Comparison of ENCODE assay signal across 17 cellular contexts in genomic region chr9:28082671-28083070, GRCh38.
A peak's percentile ranks its signal among the peaks of the same experiment; 100 is the strongest.
DNase-seq lines count a peak whose midpoint lies in the region; ATAC-seq and TF ChIP-seq lines count a peak whose summit lies in the region.
"Had no signal": no experiment of that assay in that cellular context is flagged by ENCODE, and none has a peak within 500 bp of the region (broad histone marks: within the 10 kb centered on the region; RNA-seq: fewer than 3 reads in every experiment).

No MANE protein-coding gene starts in this region.

- H3K36me3 Mint-ChIP-seq in MCF 10A (ENCODE audit: insufficient read depth, unreplicated experiment) (no peaks in the 10 kb centered on the region), neural progenitor cell (no peaks in the 10 kb centered on the region)
- H3K36me3 Mint-ChIP-seq: CD8-positive, alpha-beta T cell had no signal

- H3K4me3 Mint-ChIP-seq in MCF 10A (ENCODE audit: unreplicated experiment) (no peak overlapping the region), neural progenitor cell (no peak overlapping the region)
- H3K4me3 Mint-ChIP-seq: B cell; CD8-positive, alpha-beta T cell had no signal

- H3K4me1 Mint-ChIP-seq in MCF 10A (ENCODE audit: insufficient read depth, unreplicated experiment) (peaks cover 12% of the 10 kb centered on the region), neural progenitor cell (no peaks in the 10 kb centered on the region)
- H3K4me1 Mint-ChIP-seq: B cell had no signal

- H3K36me3 ChIP-seq in breast epithelium: no peaks in the 10 kb centered on the region
- H3K36me3 ChIP-seq in neural progenitor cell: no peaks in the 10 kb centered on the region
- H3K36me3 ChIP-seq: BLaER1 treated with 17β-estradiol and CSF1 and Interleukin-3, amounts not matched to agents 10 nM and 100 nM had no signal

- H3K9ac ChIP-seq in neural progenitor cell: no peak overlapping the region
- H3K9ac ChIP-seq: BLaER1 treated with 17β-estradiol and CSF1 and Interleukin-3, amounts not matched to agents 10 nM and 100 nM had no signal

- no peaks in the 10 kb centered on the region for H3K9me3 ChIP-seq in breast epithelium
- H3K9me3 ChIP-seq in neural progenitor cell (ENCODE audit: low read depth): no peaks in the 10 kb centered on the region
- H3K9me3 ChIP-seq: BLaER1 treated with 17β-estradiol and CSF1 and Interleukin-3, amounts not matched to agents 10 nM and 100 nM had no signal

- POLR2A ChIA-PET in MCF 10A (lab: Yijun Ruan, JAX): interaction anchor here (1.2 to 1.3 kb wide), 2 partner anchors 8 to 151 kb away, joined by 3 read pairs; no protein-coding TSS in a partner anchor

- H3K27ac ChIP-seq in breast epithelium (no peak overlapping the region), neural progenitor cell (no peak overlapping the region)
- H3K27ac ChIP-seq: BLaER1 treated with 17β-estradiol and CSF1 and Interleukin-3, amounts not matched to agents 10 nM and 100 nM had no signal

- H3K4me3 ChIP-seq in breast epithelium (no peak overlapping the region), epithelial cell of esophagus (ENCODE audit: low read length) (no peak overlapping the region), neural progenitor cell (no peak overlapping the region)
- H3K4me3 ChIP-seq: BLaER1 treated with 17β-estradiol and CSF1 and Interleukin-3, amounts not matched to agents 10 nM and 100 nM had no signal

- H3K27me3 Mint-ChIP-seq in MCF 10A (ENCODE audit: insufficient read depth, unreplicated experiment): peaks cover 22% of the 10 kb centered on the region
- H3K27me3 Mint-ChIP-seq in neural progenitor cell (ENCODE audit: insufficient read depth, low read depth): peaks cover 4% of the 10 kb centered on the region
- H3K27me3 Mint-ChIP-seq: B cell had no signal

- H3K79me2 ChIP-seq in neural progenitor cell (ENCODE audit: low read depth): no peaks in the 10 kb centered on the region

- TF ChIP-seq CTCF in MCF 10A (IDR thresholded peaks at IDR 0.05; ENCODE audit: unreplicated experiment) (no peak), breast epithelium (IDR thresholded peaks at IDR 0.05) (no peak), epithelial cell of esophagus (IDR thresholded peaks at IDR 0.05; ENCODE audit: insufficient read depth, low read depth, low read length, missing control alignments) (no peak), neural progenitor cell (IDR thresholded peaks at IDR 0.05) (no peak)

- TF ChIP-seq POLR2A in breast epithelium (IDR thresholded peaks at IDR 0.05): no peak

- no peaks in the 10 kb centered on the region for H3F3A ChIP-seq in neural progenitor cell (ENCODE audit: low read depth)

- BruUV-seq in MCF 10A (replicated peaks; lab: Mats Ljungman, UMichigan): no TSS peak

- intact Hi-C loops in MCF 10A (cut with micrococcal nuclease) (no loop called here), breast epithelium (cut with DNase I; ENCODE audit: low total_unique reads) (no loop called here)

- H3K4me1 ChIP-seq in breast epithelium: no peaks in the 10 kb centered on the region
- H3K4me1 ChIP-seq in neural progenitor cell: no peaks in the 10 kb centered on the region
- H3K4me1 ChIP-seq: BLaER1 treated with 17β-estradiol and CSF1 and Interleukin-3, amounts not matched to agents 10 nM and 100 nM had no signal

- no peaks in the 10 kb centered on the region for H3K9me3 Mint-ChIP-seq in MCF 10A (ENCODE audit: unreplicated experiment)
- no peaks in the 10 kb centered on the region for H3K9me3 Mint-ChIP-seq in neural progenitor cell

- no peak overlapping the region for H3K4me2 ChIP-seq in neural progenitor cell
- H3K4me2 ChIP-seq: BLaER1 treated with 17β-estradiol and CSF1 and Interleukin-3, amounts not matched to agents 10 nM and 100 nM had no signal

- DNase-seq in MCF 10A (ENCODE audit: unreplicated experiment) (peak; percentile 53), breast epithelium (ENCODE audit: low spot score in 2 of 2) (no peak), epithelial cell of esophagus (ENCODE audit: low read depth) (peak; percentile 52), neural progenitor cell (ENCODE audit: low spot score) (no peak), H4 (ENCODE audit: low spot score) (no peak), NCI-H526 (lab: John Stamatoyannopoulos, UW) (no peak)
- DNase-seq in stimulated activated CD4-positive, alpha-beta T cell treated with anti-CD3 and anti-CD28 coated beads, Interleukin-1b, Interleukin-23, amount 100 ng/mL, for 48 hours: no peak
- DNase-seq: 8988T; Calu3; CD8-positive, alpha-beta T cell; DMS79 treated with DMSO at 0.1 percent for 48 hours; GF-D8; HCEC 1CT; IMR-90 had no signal

- no peaks in the 10 kb centered on the region for H4K20me1 ChIP-seq in neural progenitor cell (ENCODE audit: low read depth)
- H4K20me1 ChIP-seq: BLaER1 treated with 17β-estradiol and CSF1 and Interleukin-3, amounts not matched to agents 10 nM and 100 nM had no signal

- H2AFZ ChIP-seq in neural progenitor cell (replicated peaks): peak overlapping the region; percentile 22

- H3K27me3 ChIP-seq in breast epithelium: no peaks in the 10 kb centered on the region
- H3K27me3 ChIP-seq in neural progenitor cell: no peaks in the 10 kb centered on the region
- H3K27me3 ChIP-seq: BLaER1 treated with 17β-estradiol and CSF1 and Interleukin-3, amounts not matched to agents 10 nM and 100 nM had no signal

- no peak for ATAC-seq in GM19035 (IDR thresholded peaks at IDR 0.05; ENCODE audit: unreplicated experiment)
- ATAC-seq: CD8-positive, alpha-beta T cell had no signal

- CTCF ChIA-PET in MCF 10A (lab: Yijun Ruan, JAX): interaction anchor here (0.8 kb wide), 1 partner anchor 10 kb away, joined by 3 read pairs; no protein-coding TSS in a partner anchor

- H3K27ac Mint-ChIP-seq in MCF 10A (ENCODE audit: low read depth, unreplicated experiment) (no peak overlapping the region), neural progenitor cell (no peak overlapping the region)
- H3K27ac Mint-ChIP-seq: B cell; CD8-positive, alpha-beta T cell had no signal

Comparison
In these comparisons a context has a peak if more than half of its experiments do, and no peak if none do; other contexts are left out.
1. DNase-seq: peak in MCF 10A (single experiment) and epithelial cell of esophagus (single experiment); none in breast epithelium (0 of 2), neural progenitor cell (single experiment), stimulated activated CD4-positive, alpha-beta T cell treated with anti-CD3 and anti-CD28 coated beads, Interleukin-1b, Interleukin-23, amount 100 ng/mL, for 48 hours (single experiment), H4 (single experiment) and NCI-H526 (0 of 2).